In genomic region chr5:90709323-90710148, GRCh38 we compare ENCODE assay signal across 9 cellular contexts.
DNase-seq lines count a peak whose midpoint lies in the region; ATAC-seq, FAIRE-seq and TF ChIP-seq lines count a peak whose summit lies in the region.
"Had no signal": no experiment of that assay in that cellular context is flagged by ENCODE, and none has a peak within 500 bp of the region (broad histone marks: within the 10 kb centered on the region; RNA-seq: fewer than 3 reads in every experiment).

No MANE protein-coding gene starts in this region.

- in situ Hi-C loops in KBM-7 (cut with MboI; ENCODE audit: low pct_unique_long_range_greater_than_20kb, low sequenced_read_pairs): no loop called here

- no peak overlapping the region for H3K27ac Mint-ChIP-seq in glutamatergic neuron (ENCODE audit: unreplicated experiment)
- H3K27ac Mint-ChIP-seq: activated naive CD4-positive, alpha-beta T cell treated with anti-CD3 and anti-CD28 coated beads, Interleukin-2, amount 50 U/mL, for 24 hours had no signal

- no peaks in the 10 kb centered on the region for H3K36me3 Mint-ChIP-seq in glutamatergic neuron (ENCODE audit: unreplicated experiment)
- H3K36me3 Mint-ChIP-seq: activated naive CD4-positive, alpha-beta T cell treated with anti-CD3 and anti-CD28 coated beads, Interleukin-2, amount 50 U/mL, for 24 hours had no signal

- intact Hi-C loops in sciatic nerve (cut with DNase I): no loop called here

- H3K4me3 Mint-ChIP-seq in glutamatergic neuron (ENCODE audit: unreplicated experiment): no peak overlapping the region
- H3K4me3 Mint-ChIP-seq: activated naive CD4-positive, alpha-beta T cell treated with anti-CD3 and anti-CD28 coated beads, Interleukin-2, amount 50 U/mL, for 24 hours had no signal

- peak; percentile 60 for TF ChIP-seq CTCF in glutamatergic neuron (IDR thresholded peaks at IDR 0.05; ENCODE audit: partially characterized antibody, unreplicated experiment)

- no peaks in the 10 kb centered on the region for H3K9me3 Mint-ChIP-seq in glutamatergic neuron (ENCODE audit: unreplicated experiment)
- H3K9me3 Mint-ChIP-seq: activated naive CD4-positive, alpha-beta T cell treated with anti-CD3 and anti-CD28 coated beads, Interleukin-2, amount 50 U/mL, for 24 hours had no signal

- H3K4me1 Mint-ChIP-seq in glutamatergic neuron (ENCODE audit: low read depth, unreplicated experiment): peaks cover 5% of the 10 kb centered on the region
- H3K4me1 Mint-ChIP-seq: activated naive CD4-positive, alpha-beta T cell treated with anti-CD3 and anti-CD28 coated beads, Interleukin-2, amount 50 U/mL, for 24 hours had no signal

- peak; percentile 73 for ATAC-seq in GM21515 (IDR thresholded peaks at IDR 0.05; ENCODE audit: unreplicated experiment)
- ATAC-seq in sciatic nerve: peak; percentile 72

- H3K27me3 Mint-ChIP-seq in glutamatergic neuron (ENCODE audit: unreplicated experiment): no peaks in the 10 kb centered on the region

- FAIRE-seq in TTC549 (lab: Jason Lieb, UNC): peak; percentile 89

- DNase-seq in NCI-H1417 (lab: John Stamatoyannopoulos, UW) (peak in 2 of 3 experiments; percentile 7 to 50), NCI-H1417 treated with DMSO at 0.1 percent for 48 hours (lab: John Stamatoyannopoulos, UW) (no peak), KBM-7 (peak; percentile 45), glutamatergic neuron (peak; percentile 47), sciatic nerve (ENCODE audit: low spot score) (peak; percentile 61)
- no peak for DNase-seq in activated naive CD4-positive, alpha-beta T cell treated with Interleukin-2 at 50 U/mL for 16 hours

Comparison
In these comparisons a context has a peak if more than half of its experiments do, and no peak if none do; other contexts are left out.
1. DNase-seq: peak in NCI-H1417 (2 of 3), KBM-7 (single experiment), glutamatergic neuron (single experiment) and sciatic nerve (single experiment); none in NCI-H1417 treated with DMSO at 0.1 percent for 48 hours (single experiment) and activated naive CD4-positive, alpha-beta T cell treated with Interleukin-2 at 50 U/mL for 16 hours (single experiment).